Comparison of ENCODE assay signal across 10 cellular contexts in genomic region chrX:123184858-123185251, GRCh38. TPM values are rescaled to one million over a fixed set of nuclear protein-coding genes. Genes with fewer than 3 reads are reported as not detected.
A peak's percentile ranks its signal among the peaks of the same experiment; 100 is the strongest.
DNase-seq lines count a peak whose midpoint lies in the region; ATAC-seq, FAIRE-seq and TF ChIP-seq lines count a peak whose summit lies in the region.
"Had no signal": no experiment of that assay in that cellular context is flagged by ENCODE, and none has a peak within 500 bp of the region (broad histone marks: within the 10 kb centered on the region; RNA-seq: fewer than 3 reads in every experiment).

No MANE protein-coding gene starts in this region.

- H3K4me2 ChIP-seq in HepG2 (ENCODE audit: low read depth, low read length) = no peak overlapping the region

- in situ Hi-C loops in HepG2 (cut with HindIII; ENCODE audit: extremely low pct_ligation_motif_present, low pct_unique_long_range_greater_than_20kb) = no loop called here

- H3K36me3 ChIP-seq in liver (ENCODE audit: control insufficient read depth in 4 of 4, insufficient read depth in 3 of 4, low read depth in 1 of 4, low read length in 3 of 4) = no peaks in the 10 kb centered on the region
- no peaks in the 10 kb centered on the region for H3K36me3 ChIP-seq in HepG2 (replicated peaks in 1 of 2; ENCODE audit: control insufficient read depth in 1 of 2, insufficient read depth in 2 of 2, low read length in 2 of 2)
- H3K36me3 ChIP-seq in muscle layer of colon (ENCODE audit: insufficient read depth, low read length) = no peaks in the 10 kb centered on the region
- no peaks in the 10 kb centered on the region for H3K36me3 ChIP-seq in aorta (ENCODE audit: control insufficient read depth in 1 of 2, insufficient read depth in 2 of 2, low read length in 1 of 2)
- no peaks in the 10 kb centered on the region for H3K36me3 ChIP-seq in BE2C

- no peaks in the 10 kb centered on the region for H3K9me3 ChIP-seq in liver (ENCODE audit: control insufficient read depth in 4 of 4, low read length in 3 of 4)
- no peaks in the 10 kb centered on the region for H3K9me3 ChIP-seq in HepG2 (ENCODE audit: low read length)
- no peaks in the 10 kb centered on the region for H3K9me3 ChIP-seq in muscle layer of colon (ENCODE audit: low read length)
- H3K9me3 ChIP-seq in aorta (ENCODE audit: control insufficient read depth, low read length) = no peaks in the 10 kb centered on the region
- H3K9me3 ChIP-seq in BE2C = no peaks in the 10 kb centered on the region

- TF ChIP-seq POLR2A in HepG2 (IDR thresholded peaks at IDR 0.05; ENCODE audit: insufficient read depth in 1 of 2, low read depth in 2 of 2, low read length in 2 of 2) = no peak

- CTCF ChIA-PET in HepG2 (lab: Yijun Ruan, JAX; ENCODE audit: low intra/inter-chr PET ratio, low total read pairs) = no interaction called here

- no peak overlapping the region for H2AFZ ChIP-seq in HepG2 (ENCODE audit: low read length)

- no peak for TF ChIP-seq RAD21 in liver (IDR thresholded peaks at IDR 0.05)
- TF ChIP-seq RAD21 in HepG2 (CRISPR knock-in tag; IDR thresholded peaks at IDR 0.05) = no peak

- POLR2A ChIA-PET in HepG2 (lab: Yijun Ruan, JAX) = no interaction called here

- no peak for TF ChIP-seq CTCF in liver (IDR thresholded peaks at IDR 0.05; ENCODE audit: low read depth, low read length, missing input control)
- no peak for TF ChIP-seq CTCF in HepG2 (CRISPR knock-in tag; IDR thresholded peaks at IDR 0.05)
- no peak for TF ChIP-seq CTCF in epithelial cell of esophagus (IDR thresholded peaks at IDR 0.05; ENCODE audit: insufficient read depth, low read depth, low read length, missing control alignments)
- no peak for TF ChIP-seq CTCF in BE2C (IDR thresholded peaks at IDR 0.05; ENCODE audit: low read depth, low read length)

- H4K20me1 ChIP-seq in HepG2 (ENCODE audit: insufficient read depth, low read length) = no peaks in the 10 kb centered on the region

- TF ChIP-seq EP300 in HepG2 (IDR thresholded peaks at IDR 0.05; ENCODE audit: low read depth in 2 of 2, low read length in 2 of 2) (no peak), HepG2 (CRISPR knock-in tag; IDR thresholded peaks at IDR 0.05; ENCODE audit: borderline replicate concordance) (no peak)

- H3K27me3 ChIP-seq in liver (ENCODE audit: control insufficient read depth in 4 of 4, insufficient read depth in 4 of 4, low read length in 3 of 4) (no peaks in the 10 kb centered on the region), HepG2 (ENCODE audit: control insufficient read depth in 1 of 2, insufficient read depth in 2 of 2, low read length in 2 of 2) (0 out of 5 replicates have a peak, but pooled peaks cover 0 to 5% of the 10 kb centered on the region in 2 experiments), muscle layer of colon (ENCODE audit: control insufficient read depth in 1 of 2, insufficient read depth in 2 of 2, low read length in 2 of 2) (peaks cover 5 to 17% of the 10 kb centered on the region in 2 donors), aorta (ENCODE audit: control insufficient read depth in 1 of 2, insufficient read depth in 2 of 2, low read length in 1 of 2) (no peaks in the 10 kb centered on the region), BE2C (no peaks in the 10 kb centered on the region)

- no peak for ATAC-seq in HepG2
- peak; percentile 49 for ATAC-seq in aorta (ENCODE audit: low FRiP score)
- ATAC-seq in activated naive CD4-positive, alpha-beta T cell treated with anti-CD3 and anti-CD28 coated beads, Interleukin-2, amount 50 U/mL, for 72 hours = no peak
- ATAC-seq in HG03280 (IDR thresholded peaks at IDR 0.05; ENCODE audit: unreplicated experiment) = no peak

- H3K27ac ChIP-seq in liver (ENCODE audit: low read depth in 1 of 2, low read length in 2 of 2) (no peak overlapping the region), HepG2 (ENCODE audit: extremely low read length, insufficient read depth, low read length) (no peak overlapping the region), muscle layer of colon (ENCODE audit: low read depth, low read length) (no peak overlapping the region), aorta (ENCODE audit: low read depth in 1 of 2, low read length in 2 of 2) (no peak overlapping the region)

- H3K36me3 Mint-ChIP-seq in activated naive CD4-positive, alpha-beta T cell treated with anti-CD3 and anti-CD28 coated beads, Interleukin-2, amount 50 U/mL, for 72 hours = no peaks in the 10 kb centered on the region

- intact Hi-C loops in HepG2 (cut with micrococcal nuclease; ENCODE audit: unreplicated experiment) = no loop called here
- intact Hi-C loops in aorta (cut with DNase I) = loop anchor here in 1 of 2 donors (5.0 kb wide), 1 partner anchor 237 kb away; no protein-coding TSS in a partner anchor

- no TSS peak for BruUV-seq in HepG2 (replicated peaks; lab: Mats Ljungman, UMichigan)

- no peak overlapping the region for H3K9ac ChIP-seq in liver (ENCODE audit: low read depth in 1 of 2, low read length in 2 of 2)
- no peak overlapping the region for H3K9ac ChIP-seq in HepG2 (ENCODE audit: insufficient read depth, low read depth, low read length)
- H3K9ac ChIP-seq in muscle layer of colon (ENCODE audit: low read length) = no peak overlapping the region

- DNase-seq in HepG2 (ENCODE audit: low spot score) = no peak
- DNase-seq in epithelial cell of esophagus (ENCODE audit: low read depth) = peak; percentile 1
- peak; percentile 50 to 81 for DNase-seq in aorta
- DNase-seq in activated naive CD4-positive, alpha-beta T cell treated with anti-CD3 and anti-CD28 coated beads, Interleukin-2, amount 50 U/mL, for 72 hours (ENCODE audit: low spot score in 2 of 2) = no peak
- DNase-seq in BE2C = no peak

- H3K4me3 ChIP-seq in liver (ENCODE audit: low read depth in 1 of 3, low read length in 3 of 3) = peak overlapping the region; percentile 34 to 67 (median 57)
- H3K4me3 ChIP-seq in HepG2 (replicated peaks in 1 of 3; ENCODE audit: insufficient read depth in 1 of 3, low read depth in 2 of 3, low read length in 3 of 3) = no peak overlapping the region
- H3K4me3 ChIP-seq in epithelial cell of esophagus (ENCODE audit: low read length) = peak overlapping the region; percentile 50
- H3K4me3 ChIP-seq in muscle layer of colon (ENCODE audit: low read depth in 1 of 2, low read length in 2 of 2) = peak overlapping the region; percentile 23 to 50
- peak overlapping the region; percentile 51 to 80 for H3K4me3 ChIP-seq in aorta (ENCODE audit: low read length in 2 of 2)
- no peak overlapping the region for H3K4me3 ChIP-seq in BE2C (ENCODE audit: low read depth, low read length)

- H3K4me1 ChIP-seq in liver (ENCODE audit: control insufficient read depth in 4 of 4, insufficient read depth in 4 of 4, low read length in 3 of 4) (peaks cover 0 to 3% (median under 1%) of the 10 kb centered on the region in 4 donors), HepG2 (ENCODE audit: insufficient read depth, low read length) (no peaks in the 10 kb centered on the region), muscle layer of colon (ENCODE audit: insufficient read depth, low read length) (no peaks in the 10 kb centered on the region), aorta (ENCODE audit: control insufficient read depth in 1 of 2, insufficient read depth in 2 of 2, low read length in 2 of 2) (no peaks in the 10 kb centered on the region), BE2C (no peaks in the 10 kb centered on the region)

- H3K27ac Mint-ChIP-seq in activated naive CD4-positive, alpha-beta T cell treated with anti-CD3 and anti-CD28 coated beads, Interleukin-2, amount 50 U/mL, for 72 hours = no peak overlapping the region
- H3K27ac Mint-ChIP-seq: dendritic cell treated with granulocyte-macrophage colony-stimulating factor and Interleukin-4, amounts not matched to agents 40 ng/mL and 50 ng/mL, for 4 days had no signal

- H3K9me3 Mint-ChIP-seq in activated naive CD4-positive, alpha-beta T cell treated with anti-CD3 and anti-CD28 coated beads, Interleukin-2, amount 50 U/mL, for 72 hours = no peaks in the 10 kb centered on the region
- H3K9me3 Mint-ChIP-seq: dendritic cell treated with granulocyte-macrophage colony-stimulating factor and Interleukin-4, amounts not matched to agents 40 ng/mL and 50 ng/mL, for 4 days had no signal

- no peaks in the 10 kb centered on the region for H3K79me2 ChIP-seq in HepG2 (ENCODE audit: insufficient read depth, low read length)

- no peak for FAIRE-seq in HepG2 (lab: Jason Lieb, UNC)

- 3% methylated on average over 26 of the region's 26 CpGs for WGBS in liver
- WGBS in HepG2 (ENCODE audit: low lambda C conversion rate) = no CpG with 5 or more reads among the region's 26 CpGs
- 1 to 33% methylated on average over 25 to 26 of the region's 26 CpGs for WGBS in aorta, 2 donors

TF ChIP-seq in liver, 16 proteins besides CTCF, POLR2A, EP300 and RAD21 (continues in another document):
- no peak for TF ChIP-seq HNF4G (IDR thresholded peaks at IDR 0.05)

TF ChIP-seq in HepG2, 621 proteins besides CTCF, POLR2A, EP300 and RAD21 (continues in another document):
- TF ChIP-seq MED13 (CRISPR knock-in tag; IDR thresholded peaks at IDR 0.05) = no peak

RNA-seq across cellular contexts. Expression of gene GRIA3, which starts 0.8 kb away (rescaled TPM):
- total RNA-seq in liver (1 to 10 TPM; 1.5 to 3.1 TPM), HepG2 (2016; rRNA removed; fragmentation: Illumina TruSeq; extraction: Trizol) (not detected in 2 replicates), aorta (10 to 100 TPM in 1 of 2 donors, 1 to 10 TPM in 1; 7.2 to 12.4 TPM)
- polyA plus RNA-seq in liver (1 to 10 TPM; 2.8 to 3.4 TPM), HepG2 (2011; rRNA removed) (not detected in 2 replicates), aorta (1 to 10 TPM; 5.1 to 7.0 TPM)
- not detected in 2 replicates for total RNA-seq in HepG2 (2016; cell fraction: cytosol; rRNA removed; fragmentation: Illumina TruSeq; extraction: Trizol; ENCODE audit: low read depth)
- not detected in 2 replicates for total RNA-seq in HepG2 (2016; cell fraction: insoluble cytoplasmic fraction; rRNA removed; fragmentation: Illumina TruSeq; extraction: Trizol)
- not detected in 2 replicates for total RNA-seq in HepG2 (2016; cell fraction: membrane; rRNA removed; fragmentation: Illumina TruSeq; extraction: Trizol)
- total RNA-seq in HepG2 (2016; cell fraction: nucleus; rRNA removed; fragmentation: Illumina TruSeq; extraction: Trizol) = not detected in 2 replicates
- polyA plus RNA-seq in HepG2 (2011; cell fraction: cytosol; rRNA removed) = not detected in 2 replicates
- polyA plus RNA-seq in HepG2 (2011; cell fraction: nucleus; rRNA removed) = not detected in 2 replicates
- polyA plus RNA-seq in HepG2 (2012) = not detected in 2 replicates
- not detected in 2 replicates for polyA plus RNA-seq in HepG2 (2016; cell fraction: cytosol; fragmentation: Illumina TruSeq; extraction: Trizol; ENCODE audit: low read depth)
- not detected in 2 replicates for polyA plus RNA-seq in HepG2 (2016; cell fraction: insoluble cytoplasmic fraction; fragmentation: Illumina TruSeq; extraction: Trizol; ENCODE audit: low read depth)
- polyA plus RNA-seq in HepG2 (2016; cell fraction: membrane; fragmentation: Illumina TruSeq; extraction: Trizol; ENCODE audit: low read depth) = not detected in 2 replicates
- not detected in 2 replicates for polyA plus RNA-seq in HepG2 (2016; cell fraction: nucleus; fragmentation: Illumina TruSeq; extraction: Trizol; ENCODE audit: insufficient read depth, low read depth)
- not detected in 2 replicates for polyA minus RNA-seq in HepG2 (2011; rRNA and poly(A)+ RNA removed; ENCODE audit: low replicate concordance)
- not detected in 2 replicates for polyA minus RNA-seq in HepG2 (2011; cell fraction: cytosol; rRNA and poly(A)+ RNA removed)
- not detected in 2 replicates for polyA minus RNA-seq in HepG2 (2011; cell fraction: nucleus; rRNA and poly(A)+ RNA removed)
- total RNA-seq in activated naive CD4-positive, alpha-beta T cell treated with anti-CD3 and anti-CD28 coated beads, Interleukin-2, amount 50 U/mL, for 72 hours = not detected
- polyA plus RNA-seq in BE2C (2012; ENCODE audit: insufficient read depth, insufficient read length, low read depth) = 0.34 TPM
- total RNA-seq: LHCN-M2 had no signal

Comparison
In these comparisons a context has a peak if more than half of its experiments do, and no peak if none do; other contexts are left out.
1. H3K4me3 ChIP-seq: peak in liver (3 of 3), epithelial cell of esophagus (single experiment), muscle layer of colon (2 of 2) and aorta (2 of 2); none in HepG2 (0 of 3) and BE2C (single experiment).
2. DNase-seq: peak in epithelial cell of esophagus (single experiment) and aorta (2 of 2); none in HepG2 (single experiment), activated naive CD4-positive, alpha-beta T cell treated with anti-CD3 and anti-CD28 coated beads, Interleukin-2, amount 50 U/mL, for 72 hours (0 of 2) and BE2C (single experiment).